16 cellular contexts compared by ENCODE assay signal in genomic region chr4:55079451-55080173, GRCh38. TPM values are rescaled to one million over a fixed set of nuclear protein-coding genes. Genes with fewer than 3 reads are reported as not detected.
DNase-seq lines count a peak whose midpoint lies in the region; ATAC-seq and TF ChIP-seq lines count a peak whose summit lies in the region.
"Had no signal": no experiment of that assay in that cellular context is flagged by ENCODE, and none has a peak within 500 bp of the region (broad histone marks: within the 10 kb centered on the region; RNA-seq: fewer than 3 reads in every experiment).

No MANE protein-coding gene starts in this region.

- H3K36me3 ChIP-seq in esophagus muscularis mucosa (peaks cover 0 to 56% (median 16%) of the 10 kb centered on the region in 4 donors), lower lobe of right lung (peaks cover 30% of the 10 kb centered on the region), upper lobe of left lung (peaks cover 0 to 19% (median 0%) of the 10 kb centered on the region in 4 donors)

- H3K9me3 ChIP-seq in esophagus muscularis mucosa = no peaks in the 10 kb centered on the region
- H3K9me3 ChIP-seq in lower lobe of right lung = no peaks in the 10 kb centered on the region
- H3K9me3 ChIP-seq in upper lobe of left lung = no peaks in the 10 kb centered on the region

- TF ChIP-seq POLR2A in esophagus muscularis mucosa (IDR thresholded peaks at IDR 0.05; ENCODE audit: low read depth) (no peak), upper lobe of left lung (IDR thresholded peaks at IDR 0.05) (no peak)

- H3K4me1 ChIP-seq in esophagus muscularis mucosa = peaks cover 0 to 14% (median 8%) of the 10 kb centered on the region in 4 donors
- peaks cover 12% of the 10 kb centered on the region for H3K4me1 ChIP-seq in lower lobe of right lung
- H3K4me1 ChIP-seq in upper lobe of left lung = peaks cover 4 to 21% (median 9%) of the 10 kb centered on the region in 4 donors

- intact Hi-C loops in esophagus muscularis mucosa (cut with DNase I) (no loop called here), lower lobe of right lung (cut with DNase I) (no loop called here)

- H3K27me3 ChIP-seq in esophagus muscularis mucosa (no peaks in the 10 kb centered on the region), lower lobe of right lung (ENCODE audit: low read depth) (no peaks in the 10 kb centered on the region), upper lobe of left lung (no peaks in the 10 kb centered on the region)

- ATAC-seq in lower lobe of right lung (peak; percentile 12 to 46), upper lobe of left lung (ENCODE audit: low FRiP score in 2 of 2) (peak in 1 of 2 donors; percentile 20), GM21360 (IDR thresholded peaks at IDR 0.05; ENCODE audit: unreplicated experiment) (no peak)
- ATAC-seq: activated CD4-positive, alpha-beta T cell treated with anti-CD3 and anti-CD28 coated beads for 36 hours; activated T-cell treated with anti-CD3 and anti-CD28 coated beads, Interleukin-2, amount 50 U/mL, for 4 hours; T-cell had no signal

- TF ChIP-seq CTCF in esophagus muscularis mucosa (IDR thresholded peaks at IDR 0.05) (no peak), lower lobe of right lung (IDR thresholded peaks at IDR 0.05) (no peak), upper lobe of left lung (IDR thresholded peaks at IDR 0.05) (no peak)

- TF ChIP-seq EP300 in esophagus muscularis mucosa (IDR thresholded peaks at IDR 0.05) = no peak
- no peak for TF ChIP-seq EP300 in upper lobe of left lung (IDR thresholded peaks at IDR 0.05)

- peak overlapping the region; percentile 5 to 69 (median 58) for H3K27ac ChIP-seq in esophagus muscularis mucosa (replicated peaks in 1 of 4)
- peak overlapping the region; percentile 75 for H3K27ac ChIP-seq in lower lobe of right lung
- peak overlapping the region; percentile 73 to 76 (median 76) for H3K27ac ChIP-seq in upper lobe of left lung
- H3K27ac ChIP-seq: 22Rv1 had no signal

- peak; percentile 6 for DNase-seq in NCI-H510A treated with DMSO at 0.1 percent for 48 hours (lab: John Stamatoyannopoulos, UW)
- DNase-seq in NCI-H510A (lab: John Stamatoyannopoulos, UW) = no peak
- DNase-seq in esophagus muscularis mucosa (ENCODE audit: extremely low spot score) = peak; percentile 75
- DNase-seq in lower lobe of right lung = no peak
- peak in 1 of 2 donors; percentile 20 for DNase-seq in upper lobe of left lung
- DNase-seq in A172 (ENCODE audit: low spot score) = no peak
- no peak for DNase-seq in superior temporal gyrus (ENCODE audit: extremely low spot score)
- DNase-seq: activated CD4-positive, alpha-beta T cell treated with anti-CD3 and anti-CD28 coated beads for 36 hours; activated T-cell treated with anti-CD3 and anti-CD28 coated beads, Interleukin-2, amount 50 U/mL, for 4 hours; foreskin melanocyte; NCI-H2227 treated with DMSO at 0.1 percent for 48 hours; small intestine; T-cell had no signal

- no peak overlapping the region for H3K4me3 ChIP-seq in esophagus muscularis mucosa
- no peak overlapping the region for H3K4me3 ChIP-seq in lower lobe of right lung
- H3K4me3 ChIP-seq in upper lobe of left lung = no peak overlapping the region

- WGBS in esophagus muscularis mucosa = 74% methylated on average over 14 of the region's 14 CpGs
- WGBS in upper lobe of left lung, 2 donors = 54 to 55% methylated on average over 13 to 14 of the region's 14 CpGs

RNA-seq across cellular contexts. Expression of gene KDR, which starts 45.8 kb away (rescaled TPM):
- total RNA-seq in esophagus muscularis mucosa (100 to 1,000 TPM in 1 of 4 donors, 10 to 100 TPM in 3; 39.5 to 104 (median 61.7) TPM), lower lobe of right lung (55.8 TPM), upper lobe of left lung (10 to 100 TPM; 22.0 to 53.1 (median 35.7) TPM)
- total RNA-seq in A172 (2014; rRNA removed; shearing (Covaris generic)) = 0.05 and 0.22 TPM in 2 replicates
- total RNA-seq: activated CD4-positive, alpha-beta T cell treated with anti-CD3 and anti-CD28 coated beads for 36 hours; OCI-LY7 had no signal

Comparison
In these comparisons a context has a peak if more than half of its experiments do, and no peak if none do; other contexts are left out.
1. DNase-seq: peak in NCI-H510A treated with DMSO at 0.1 percent for 48 hours (single experiment) and esophagus muscularis mucosa (single experiment); none in NCI-H510A (single experiment), lower lobe of right lung (single experiment), A172 (single experiment) and superior temporal gyrus (single experiment).
2. RNA of gene KDR, which starts 45.8 kb away (total RNA-seq): 39.5 to 104 TPM in esophagus muscularis mucosa, 55.8 TPM in lower lobe of right lung (single experiment) and 22.0 to 53.1 TPM in upper lobe of left lung; 0.05 to 0.22 TPM in A172; every median in the first group is over 10 times any median in the second.
3. Peak in every context shown above with its lines, with median percentiles within 50 percentile points of each other: H3K27ac ChIP-seq.